ENCODE assay signal across 13 cellular contexts in genomic region chr4:120446051-120446567, GRCh38.
A peak's percentile ranks its signal among the peaks of the same experiment; 100 is the strongest.
DNase-seq lines count a peak whose midpoint lies in the region; ATAC-seq, FAIRE-seq and TF ChIP-seq lines count a peak whose summit lies in the region.
"Had no signal": no experiment of that assay in that cellular context is flagged by ENCODE, and none has a peak within 500 bp of the region (broad histone marks: within the 10 kb centered on the region; RNA-seq: fewer than 3 reads in every experiment).

No MANE protein-coding gene starts in this region.

- no peak overlapping the region for H3K14ac ChIP-seq in trophoblast cell (ENCODE audit: low read length)

- no peaks in the 10 kb centered on the region for H3K36me3 ChIP-seq in small intestine (ENCODE audit: control insufficient read depth in 2 of 2, insufficient read depth in 2 of 2, low read length in 2 of 2)
- no peaks in the 10 kb centered on the region for H3K36me3 ChIP-seq in trophoblast cell (ENCODE audit: control insufficient read depth in 1 of 2, insufficient read depth in 2 of 2, low read length in 2 of 2)

- H3K4me1 ChIP-seq in small intestine (ENCODE audit: control insufficient read depth in 2 of 2, insufficient read depth in 1 of 2, low read depth in 1 of 2, low read length in 1 of 2) (no peaks in the 10 kb centered on the region), trophoblast cell (ENCODE audit: control insufficient read depth in 1 of 2, insufficient read depth in 2 of 2, low read length in 2 of 2) (no peaks in the 10 kb centered on the region)

- no peak overlapping the region for H3K27ac Mint-ChIP-seq in natural killer cell treated with Interleukin-12 subunit alpha and Interleukin-12 subunit beta and Interleukin-15 and Interleukin-18, amount 100 ng/mL, for 72 hours
- no peak overlapping the region for H3K27ac Mint-ChIP-seq in natural killer cell
- H3K27ac Mint-ChIP-seq: H9 had no signal

- no peak overlapping the region for H4K8ac ChIP-seq in trophoblast cell (ENCODE audit: low read depth, low read length)

- no peaks in the 10 kb centered on the region for H3K79me2 ChIP-seq in trophoblast cell (ENCODE audit: control insufficient read depth, insufficient read depth, low read length, poor library complexity)

- WGBS in small intestine, 3 donors, result 66 to 89% (median 77%) methylated on average over 1 of the region's 1 CpG
- WGBS in trophoblast cell (ENCODE audit: extremely low coverage, insufficient coverage, insufficient read length), result no CpG with 5 or more reads among the region's 1 CpG

- H3K4me1 Mint-ChIP-seq in natural killer cell treated with Interleukin-12 subunit alpha and Interleukin-12 subunit beta and Interleukin-15 and Interleukin-18, amount 100 ng/mL, for 72 hours (ENCODE audit: low read depth in 2 of 2), result no peaks in the 10 kb centered on the region
- H3K4me1 Mint-ChIP-seq in natural killer cell, result no peaks in the 10 kb centered on the region
- H3K4me1 Mint-ChIP-seq: H9 had no signal

- FAIRE-seq in small intestine (lab: Jason Lieb, UNC), result peak; percentile 10
- FAIRE-seq: TTC549 had no signal

- H3K23ac ChIP-seq in trophoblast cell (ENCODE audit: low read length), result no peak overlapping the region

- no peak overlapping the region for H3K4ac ChIP-seq in trophoblast cell (ENCODE audit: low read depth, low read length)

- ATAC-seq in natural killer cell treated with Interleukin-12 subunit alpha and Interleukin-12 subunit beta and Interleukin-15 and Interleukin-18, amount 100 ng/mL, for 72 hours, result no peak
- ATAC-seq in natural killer cell, result no peak
- peak; percentile 83 for ATAC-seq in HG02759 (IDR thresholded peaks at IDR 0.05; ENCODE audit: unreplicated experiment)
- ATAC-seq in HG03460 (IDR thresholded peaks at IDR 0.05; ENCODE audit: unreplicated experiment), result peak; percentile 95
- ATAC-seq: activated T-cell treated with anti-CD3 and anti-CD28 coated beads, Interleukin-2, amount 50 U/mL, for 4 hours had no signal

- H3K27ac ChIP-seq in small intestine (ENCODE audit: low read depth in 1 of 2, low read length in 1 of 2) (no peak overlapping the region), trophoblast cell (ENCODE audit: low read depth, low read length) (no peak overlapping the region)

- no peak overlapping the region for H2AK5ac ChIP-seq in trophoblast cell (ENCODE audit: low read length)

- no peak overlapping the region for H2BK120ac ChIP-seq in trophoblast cell (ENCODE audit: insufficient read depth, low read length, poor library complexity)

- no peaks in the 10 kb centered on the region for H3K36me3 Mint-ChIP-seq in natural killer cell treated with Interleukin-12 subunit alpha and Interleukin-12 subunit beta and Interleukin-15 and Interleukin-18, amount 100 ng/mL, for 72 hours
- H3K36me3 Mint-ChIP-seq in natural killer cell, result no peaks in the 10 kb centered on the region

- no peak overlapping the region for H2AFZ ChIP-seq in trophoblast cell (ENCODE audit: insufficient read depth, low read length, poor library complexity)

- no peaks in the 10 kb centered on the region for H3K27me3 Mint-ChIP-seq in natural killer cell treated with Interleukin-12 subunit alpha and Interleukin-12 subunit beta and Interleukin-15 and Interleukin-18, amount 100 ng/mL, for 72 hours
- H3K27me3 Mint-ChIP-seq in natural killer cell (ENCODE audit: low read depth in 2 of 2), result no peaks in the 10 kb centered on the region

- H3K18ac ChIP-seq in trophoblast cell (ENCODE audit: low read length), result no peak overlapping the region

- H3K9ac ChIP-seq in trophoblast cell (ENCODE audit: low read length), result no peak overlapping the region

- no peak overlapping the region for H4K91ac ChIP-seq in trophoblast cell (ENCODE audit: low read depth, low read length)

- DNase-seq in natural killer cell treated with Interleukin-12 subunit alpha and Interleukin-12 subunit beta and Interleukin-15 and Interleukin-18, amount 100 ng/mL, for 72 hours (ENCODE audit: low spot score), result no peak
- DNase-seq in natural killer cell, result no peak
- peak; percentile 1 for DNase-seq in small intestine
- DNase-seq in trophoblast cell, result no peak
- DNase-seq in NAMALWA (ENCODE audit: low spot score), result no peak
- DNase-seq in NCI-H524 treated with DMSO at 0.1 percent for 48 hours (lab: John Stamatoyannopoulos, UW), result no peak
- DNase-seq: activated T-cell treated with anti-CD3 and anti-CD28 coated beads, Interleukin-2, amount 50 U/mL, for 4 hours; cerebellar nuclear complex; H9 had no signal

- H2BK5ac ChIP-seq in trophoblast cell (ENCODE audit: low read depth, low read length, poor library complexity), result no peak overlapping the region

- no peaks in the 10 kb centered on the region for H3K27me3 ChIP-seq in small intestine (ENCODE audit: control insufficient read depth in 2 of 2, insufficient read depth in 2 of 2, low read length in 2 of 2)
- no peaks in the 10 kb centered on the region for H3K27me3 ChIP-seq in trophoblast cell (ENCODE audit: insufficient read depth, low read length)

- intact Hi-C loops in natural killer cell (cut with micrococcal nuclease), result no loop called here

- no peak for TF ChIP-seq CTCF in natural killer cell (IDR thresholded peaks at IDR 0.05)

- H3K79me1 ChIP-seq in trophoblast cell (ENCODE audit: low read length), result no peaks in the 10 kb centered on the region

- no peak overlapping the region for H4K12ac ChIP-seq in trophoblast cell (ENCODE audit: low read depth, low read length)

- no peak overlapping the region for H2BK12ac ChIP-seq in trophoblast cell (ENCODE audit: low read length)

- H3K9me3 Mint-ChIP-seq in natural killer cell treated with Interleukin-12 subunit alpha and Interleukin-12 subunit beta and Interleukin-15 and Interleukin-18, amount 100 ng/mL, for 72 hours, result peaks cover 3% of the 10 kb centered on the region
- peaks cover 3 to 4% of the 10 kb centered on the region in 2 donors for H3K9me3 Mint-ChIP-seq in natural killer cell
- H3K9me3 Mint-ChIP-seq: H9 had no signal

- H3K4me2 ChIP-seq in trophoblast cell (ENCODE audit: low read length), result no peak overlapping the region

- peak overlapping the region; percentile 7 for H3K4me3 Mint-ChIP-seq in natural killer cell treated with Interleukin-12 subunit alpha and Interleukin-12 subunit beta and Interleukin-15 and Interleukin-18, amount 100 ng/mL, for 72 hours
- H3K4me3 Mint-ChIP-seq in natural killer cell, result no peak overlapping the region
- H3K4me3 Mint-ChIP-seq: activated T-cell treated with anti-CD3 and anti-CD28 coated beads, Interleukin-2, amount 50 U/mL, for 4 hours; H9 had no signal

- H3K9me3 ChIP-seq in small intestine (ENCODE audit: control insufficient read depth, low read depth), result no peaks in the 10 kb centered on the region
- H3K9me3 ChIP-seq in trophoblast cell (ENCODE audit: insufficient read depth, low read depth, low read length), result no peaks in the 10 kb centered on the region

- H3K4me3 ChIP-seq in small intestine (ENCODE audit: low read depth in 1 of 2, low read length in 2 of 2) (no peak overlapping the region), trophoblast cell (ENCODE audit: low read depth, low read length) (no peak overlapping the region)
- H3K4me3 ChIP-seq: lung had no signal

Comparison
In these comparisons a context has a peak if more than half of its experiments do, and no peak if none do; other contexts are left out.
1. ATAC-seq: peak in HG02759 (single experiment) and HG03460 (single experiment); none in natural killer cell treated with Interleukin-12 subunit alpha and Interleukin-12 subunit beta and Interleukin-15 and Interleukin-18, amount 100 ng/mL, for 72 hours (0 of 2) and natural killer cell (0 of 3).